In the genomic region with DNA sequence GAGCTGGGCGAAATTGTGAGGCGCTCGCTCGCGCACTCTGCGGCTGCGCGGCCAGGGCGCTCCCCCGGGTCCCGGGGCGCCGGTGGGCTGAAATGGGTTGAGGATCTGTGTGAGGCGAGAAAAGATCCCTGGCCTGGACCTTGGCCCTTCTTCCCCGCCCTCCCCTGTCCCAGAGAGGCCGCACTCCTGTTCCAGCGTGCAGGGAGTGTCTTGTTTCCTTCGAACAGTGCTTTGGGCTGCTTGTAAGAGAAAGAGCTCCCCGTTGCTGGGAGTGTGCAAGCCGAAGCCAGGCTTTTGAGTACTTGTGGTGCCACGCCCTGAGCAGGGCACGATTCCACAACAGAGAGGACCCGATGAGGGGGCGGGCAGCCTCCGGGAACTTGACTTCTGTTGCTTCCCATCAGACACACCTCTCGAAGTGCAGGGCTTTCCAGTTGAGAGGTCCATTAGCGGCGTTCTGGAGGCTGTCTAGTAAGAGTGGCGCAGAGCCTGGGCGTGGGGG, we compare ENCODE assay signal across 6 cellular contexts. TPM values are rescaled to one million over a fixed set of nuclear protein-coding genes. Genes with fewer than 3 reads are reported as not detected.
A peak's percentile ranks its signal among the peaks of the same experiment; 100 is the strongest.
DNase-seq lines count a peak whose midpoint lies in the region; ATAC-seq and TF ChIP-seq lines count a peak whose summit lies in the region.

No MANE protein-coding gene starts in this region.

- intact Hi-C loops in transverse colon (cut with DNase I; ENCODE audit: low total_unique reads), result no loop called here

- no peak for TF ChIP-seq POLR2A in transverse colon (IDR thresholded peaks at IDR 0.05)

- no peak for TF ChIP-seq EP300 in transverse colon (IDR thresholded peaks at IDR 0.05; ENCODE audit: low read depth)

- H3K4me1 ChIP-seq in OCI-LY3 (ENCODE audit: low read length) (peaks cover 8% of the 10 kb centered on the region), transverse colon (peaks cover 7 to 64% (median 43%) of the 10 kb centered on the region in 4 donors)

- no peak for TF ChIP-seq CTCF in OCI-LY3 (IDR thresholded peaks at IDR 0.05; ENCODE audit: low read depth, low read length)
- no peak for TF ChIP-seq CTCF in transverse colon (IDR thresholded peaks at IDR 0.05)

- H2AFZ ChIP-seq in OCI-LY3 (ENCODE audit: low read depth, low read length), result peak overlapping the region; percentile 93

- no peak for ATAC-seq in HG02763 (IDR thresholded peaks at IDR 0.05; ENCODE audit: unreplicated experiment)

- H4K20me1 ChIP-seq in OCI-LY3 (ENCODE audit: insufficient read depth, low read length), result no peaks in the 10 kb centered on the region; the same call in 1 of the 2 replicates

- H3K9ac ChIP-seq in OCI-LY3 (ENCODE audit: low read length), result peak overlapping the region; percentile 79

- in situ Hi-C loops in transverse colon (cut with MboI; ENCODE audit: low pct_ligation_motif_present in 1 of 4, low pct_unique_long_range_greater_than_20kb in 1 of 4, low sequenced_read_pairs in 3 of 4), result no loop called here

- H3K79me2 ChIP-seq in OCI-LY3 (ENCODE audit: low read length), result peaks cover 23% of the 10 kb centered on the region

- peaks cover 8% of the 10 kb centered on the region for H3K36me3 ChIP-seq in OCI-LY3 (replicated peaks; ENCODE audit: low read depth, low read length)
- H3K36me3 ChIP-seq in transverse colon, result peaks cover 0 to 17% (median 7%) of the 10 kb centered on the region in 4 donors

- H3K27me3 ChIP-seq in OCI-LY3 (ENCODE audit: low read depth, low read length) (no peaks in the 10 kb centered on the region), transverse colon (no peaks in the 10 kb centered on the region)

- H3K27ac ChIP-seq in OCI-LY3 (ENCODE audit: low read length), result peak overlapping the region; percentile 53
- H3K27ac ChIP-seq in transverse colon, result peak overlapping the region; percentile 88 to 97 (median 91)

- H3K4me3 ChIP-seq in GM08714 (ENCODE audit: low read length) (peak overlapping the region; percentile 92), OCI-LY3 (ENCODE audit: low read length) (peak overlapping the region; percentile 93), transverse colon (peak overlapping the region; percentile 56 to 93 (median 76))

- H3K9me3 ChIP-seq in OCI-LY3 (ENCODE audit: insufficient read depth, low read length) (no peaks in the 10 kb centered on the region), transverse colon (no peaks in the 10 kb centered on the region)

- 1% methylated on average over 14 of the region's 30 CpGs; no CpG with 5 or more reads in 1 of the 2 donors for WGBS in transverse colon (ENCODE audit: low coverage in 1 of 2), 2 donors

- DNase-seq in germinal center (ENCODE audit: low spot score) (peak; percentile 96), transverse colon (no peak), NCI-H510A treated with DMSO at 0.1 percent for 48 hours (lab: John Stamatoyannopoulos, UW) (no peak)

- H3K4me2 ChIP-seq in OCI-LY3 (ENCODE audit: low read length), result peak overlapping the region; percentile 93

RNA-seq across cellular contexts. Expression of gene DOLPP1, which starts 0.5 kb away (rescaled TPM):
- 10 to 100 TPM; 15.7 to 52.4 (median 38.2) TPM for total RNA-seq in transverse colon

RNA-seq across cellular contexts. Expression of gene CRAT, which starts 29.2 kb away (rescaled TPM):
- 100 to 1,000 TPM; 124 to 161 (median 136) TPM for total RNA-seq in transverse colon

RNA-seq across cellular contexts. Expression of gene PTPA, which starts 29.8 kb away (rescaled TPM):
- 100 to 1,000 TPM in 1 of 4 donors, 10 to 100 TPM in 3; 37.4 to 241 (median 66.5) TPM for total RNA-seq in transverse colon

RNA-seq across cellular contexts. Expression of gene MIGA2, which starts 45.0 kb away (rescaled TPM):
- total RNA-seq in transverse colon, result 100 to 1,000 TPM in 1 of 4 donors, 10 to 100 TPM in 3; 72.0 to 245 (median 74.0) TPM

RNA-seq across cellular contexts. Expression of gene SH3GLB2, which starts 53.3 kb away (rescaled TPM):
- total RNA-seq in transverse colon, result 100 to 1,000 TPM; 184 to 391 (median 224) TPM
